12 cellular contexts compared by ENCODE assay signal in the genomic region with DNA sequence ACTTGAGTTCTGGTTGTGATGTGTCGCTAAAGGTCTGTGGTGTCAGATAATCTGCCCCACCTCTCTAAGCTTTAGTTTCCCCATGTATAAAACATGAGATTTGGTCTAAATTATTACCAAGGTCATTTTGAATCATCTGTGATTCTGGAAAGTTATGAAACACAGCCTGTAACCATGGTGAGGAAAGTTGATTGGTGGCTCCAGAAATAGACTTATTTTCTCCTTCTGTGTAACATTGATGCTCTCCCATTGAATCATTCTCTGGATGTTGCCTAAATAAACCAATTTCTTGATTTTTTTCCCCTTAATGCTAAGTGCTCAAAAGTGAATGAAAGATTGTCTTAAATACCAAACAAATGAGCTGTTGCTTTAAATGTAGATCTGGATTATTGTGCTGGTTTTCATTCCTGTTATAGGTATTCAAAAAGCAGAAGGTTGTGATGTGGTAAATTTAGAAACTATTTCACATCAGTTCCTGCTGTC. TPM values are rescaled to one million over a fixed set of nuclear protein-coding genes. Genes with fewer than 3 reads are reported as not detected.
DNase-seq lines count a peak whose midpoint lies in the region; ATAC-seq and TF ChIP-seq lines count a peak whose summit lies in the region.
"Had no signal": no experiment of that assay in that cellular context is flagged by ENCODE, and none has a peak within 500 bp of the region (broad histone marks: within the 10 kb centered on the region; RNA-seq: fewer than 3 reads in every experiment).

No MANE protein-coding gene starts in this region.

- no peak overlapping the region for H3K27ac ChIP-seq in WERI-Rb-1

- no peaks in the 10 kb centered on the region for H3K27me3 ChIP-seq in WERI-Rb-1 (ENCODE audit: insufficient read depth, low read depth, severe bottlenecking)
- H3K27me3 ChIP-seq: SJSA1 had no signal

- no peak for ATAC-seq in activated CD8-positive, alpha-beta T cell treated with anti-CD3 and anti-CD28 coated beads for 36 hours
- no peak for ATAC-seq in activated CD8-positive, alpha-beta T cell treated with anti-CD3 and anti-CD28 coated beads, Interleukin-2, amount 10 ng/mL, durations not matched to agents 7 days and 5 days
- ATAC-seq in T-cell (replicated peaks in 1 of 4) (no peak), HG03280 (IDR thresholded peaks at IDR 0.05; ENCODE audit: unreplicated experiment) (no peak), GM21390 (IDR thresholded peaks at IDR 0.05; ENCODE audit: unreplicated experiment) (no peak)

- H3K36me3 ChIP-seq in WERI-Rb-1 = no peaks in the 10 kb centered on the region
- H3K36me3 ChIP-seq: SJSA1 had no signal

- intact Hi-C loops in activated CD8-positive, alpha-beta T cell treated with anti-CD3 and anti-CD28 coated beads for 36 hours (cut with micrococcal nuclease) = no loop called here

- no peaks in the 10 kb centered on the region for H3K9me3 Mint-ChIP-seq in activated CD8-positive, alpha-beta T cell treated with anti-CD3 and anti-CD28 coated beads for 36 hours
- no peaks in the 10 kb centered on the region for H3K9me3 Mint-ChIP-seq in activated CD8-positive, alpha-beta T cell treated with anti-CD3 and anti-CD28 coated beads, Interleukin-2, amount 10 ng/mL, durations not matched to agents 7 days and 5 days (ENCODE audit: insufficient read depth)
- H3K9me3 Mint-ChIP-seq in T-cell = peaks cover 0 to 5% (median 2%) of the 10 kb centered on the region in 3 donors

- TF ChIP-seq CTCF in activated CD8-positive, alpha-beta T cell treated with anti-CD3 and anti-CD28 coated beads for 36 hours (IDR thresholded peaks at IDR 0.05) = no peak
- TF ChIP-seq CTCF in WERI-Rb-1 (IDR thresholded peaks at IDR 0.05; ENCODE audit: low read depth, low read length) = no peak

- H3K27me3 Mint-ChIP-seq in activated CD8-positive, alpha-beta T cell treated with anti-CD3 and anti-CD28 coated beads for 36 hours = no peaks in the 10 kb centered on the region
- no peaks in the 10 kb centered on the region for H3K27me3 Mint-ChIP-seq in activated CD8-positive, alpha-beta T cell treated with anti-CD3 and anti-CD28 coated beads, Interleukin-2, amount 10 ng/mL, durations not matched to agents 7 days and 5 days (ENCODE audit: low read depth)
- no peaks in the 10 kb centered on the region for H3K27me3 Mint-ChIP-seq in T-cell

- no peak for DNase-seq in activated CD8-positive, alpha-beta T cell treated with anti-CD3 and anti-CD28 coated beads for 36 hours
- no peak for DNase-seq in activated CD8-positive, alpha-beta T cell treated with anti-CD3 and anti-CD28 coated beads, Interleukin-2, amount 10 ng/mL, durations not matched to agents 7 days and 5 days
- no peak for DNase-seq in T-cell
- peak; percentile 31 for DNase-seq in fibroblast of the conjunctiva (ENCODE audit: low read depth)
- peak; percentile 70 for DNase-seq in superior temporal gyrus (ENCODE audit: extremely low spot score)
- no peak for DNase-seq in WERI-Rb-1
- DNase-seq: ACHN; effector CD8-positive, alpha-beta T cell; NCI-H187 had no signal

- H3K27ac Mint-ChIP-seq in activated CD8-positive, alpha-beta T cell treated with anti-CD3 and anti-CD28 coated beads for 36 hours = peak overlapping the region; percentile 65
- H3K27ac Mint-ChIP-seq in activated CD8-positive, alpha-beta T cell treated with anti-CD3 and anti-CD28 coated beads, Interleukin-2, amount 10 ng/mL, durations not matched to agents 7 days and 5 days = no peak overlapping the region
- peak overlapping the region; percentile 66 to 75 for H3K27ac Mint-ChIP-seq in T-cell

- CTCF ChIA-PET in activated CD8-positive, alpha-beta T cell treated with anti-CD3 and anti-CD28 coated beads for 36 hours (lab: Charles Lee) = no interaction called here
- CTCF ChIA-PET in activated CD8-positive, alpha-beta T cell treated with anti-CD3 and anti-CD28 coated beads, Interleukin-2, amount 10 ng/mL, durations not matched to agents 7 days and 5 days (lab: Charles Lee) = no interaction called here
- CTCF ChIA-PET in T-cell (lab: Charles Lee) = no interaction called here

- H3K9me3 ChIP-seq in WERI-Rb-1 (ENCODE audit: severe bottlenecking) = no peaks in the 10 kb centered on the region
- H3K9me3 ChIP-seq: SJSA1 had no signal

- H3K4me3 ChIP-seq in WERI-Rb-1 (ENCODE audit: low read depth, low read length) = no peak overlapping the region
- H3K4me3 ChIP-seq: SJSA1 had no signal

- peaks cover 76% of the 10 kb centered on the region for H3K4me1 Mint-ChIP-seq in activated CD8-positive, alpha-beta T cell treated with anti-CD3 and anti-CD28 coated beads for 36 hours (ENCODE audit: low read depth)
- peaks cover 36% of the 10 kb centered on the region for H3K4me1 Mint-ChIP-seq in activated CD8-positive, alpha-beta T cell treated with anti-CD3 and anti-CD28 coated beads, Interleukin-2, amount 10 ng/mL, durations not matched to agents 7 days and 5 days (ENCODE audit: low read depth)
- peaks cover 73 to 87% (median 80%) of the 10 kb centered on the region in 3 donors for H3K4me1 Mint-ChIP-seq in T-cell

- H3K36me3 Mint-ChIP-seq in activated CD8-positive, alpha-beta T cell treated with anti-CD3 and anti-CD28 coated beads for 36 hours (ENCODE audit: low read depth) = peaks cover 15% of the 10 kb centered on the region
- H3K36me3 Mint-ChIP-seq in activated CD8-positive, alpha-beta T cell treated with anti-CD3 and anti-CD28 coated beads, Interleukin-2, amount 10 ng/mL, durations not matched to agents 7 days and 5 days (ENCODE audit: low read depth) = peaks cover 13% of the 10 kb centered on the region
- peaks cover 20% of the 10 kb centered on the region for H3K36me3 Mint-ChIP-seq in T-cell

- POLR2A ChIA-PET in activated CD8-positive, alpha-beta T cell treated with anti-CD3 and anti-CD28 coated beads for 36 hours (lab: Charles Lee) = no interaction called here
- POLR2A ChIA-PET in activated CD8-positive, alpha-beta T cell treated with anti-CD3 and anti-CD28 coated beads, Interleukin-2, amount 10 ng/mL, durations not matched to agents 7 days and 5 days (lab: Charles Lee) = no interaction called here
- POLR2A ChIA-PET in T-cell (lab: Charles Lee) = interaction anchor here in 1 of 2 donors (0.9 kb wide), 1 partner anchor 9 kb away, joined by 3 read pairs; no protein-coding TSS in a partner anchor

- H3K4me3 Mint-ChIP-seq in activated CD8-positive, alpha-beta T cell treated with anti-CD3 and anti-CD28 coated beads for 36 hours = no peak overlapping the region
- no peak overlapping the region for H3K4me3 Mint-ChIP-seq in activated CD8-positive, alpha-beta T cell treated with anti-CD3 and anti-CD28 coated beads, Interleukin-2, amount 10 ng/mL, durations not matched to agents 7 days and 5 days
- no peak overlapping the region for H3K4me3 Mint-ChIP-seq in T-cell

RNA-seq across cellular contexts. Expression of gene PCGF5, which starts 30.0 kb away (rescaled TPM):
- 10 to 100 TPM; 34.8 to 36.9 TPM for total RNA-seq in activated CD8-positive, alpha-beta T cell treated with anti-CD3 and anti-CD28 coated beads for 36 hours
- total RNA-seq in activated CD8-positive, alpha-beta T cell treated with anti-CD3 and anti-CD28 coated beads, Interleukin-2, amount 10 ng/mL, durations not matched to agents 7 days and 5 days = 10 to 100 TPM; 46.2 to 46.7 TPM
- 10 to 100 TPM; 48.9 to 73.1 (median 59.4) TPM for total RNA-seq in T-cell

Comparison
In these comparisons a context has a peak if more than half of its experiments do, and no peak if none do; other contexts are left out.
1. DNase-seq: peak in fibroblast of the conjunctiva (single experiment) and superior temporal gyrus (single experiment); none in activated CD8-positive, alpha-beta T cell treated with anti-CD3 and anti-CD28 coated beads for 36 hours (single experiment), activated CD8-positive, alpha-beta T cell treated with anti-CD3 and anti-CD28 coated beads, Interleukin-2, amount 10 ng/mL, durations not matched to agents 7 days and 5 days (single experiment), T-cell (0 of 34) and WERI-Rb-1 (single experiment).